Comparison of ENCODE assay signal across 9 cellular contexts in the genomic region with DNA sequence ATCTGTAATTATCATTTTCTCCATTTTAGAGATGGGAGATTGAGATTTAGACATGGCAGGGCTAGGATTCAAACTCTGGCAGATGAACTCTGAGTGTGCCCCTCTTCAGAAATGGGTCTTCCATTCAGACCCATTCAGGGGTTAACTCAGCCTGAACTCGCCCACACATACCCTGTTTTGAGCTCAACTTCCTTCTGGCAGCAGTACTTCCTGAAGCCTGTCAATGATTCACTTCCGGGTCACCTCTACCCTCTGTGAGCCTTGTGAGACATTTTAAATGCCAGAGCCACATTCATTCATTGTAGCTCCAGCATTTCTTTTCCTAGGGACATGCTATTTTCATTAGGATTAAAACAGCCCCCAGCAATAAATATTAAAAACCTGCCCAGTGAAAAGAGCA.
DNase-seq lines count a peak whose midpoint lies in the region; ATAC-seq and TF ChIP-seq lines count a peak whose summit lies in the region.
"Had no signal": no experiment of that assay in that cellular context is flagged by ENCODE, and none has a peak within 500 bp of the region (broad histone marks: within the 10 kb centered on the region; RNA-seq: fewer than 3 reads in every experiment).

No MANE protein-coding gene starts in this region.

- no peaks in the 10 kb centered on the region for H3F3A ChIP-seq in PC-3 (ENCODE audit: low read length, unreplicated experiment)

- intact Hi-C loops in PC-3 (cut with micrococcal nuclease) (no loop called here), Right ventricle myocardium superior (cut with DNase I) (no loop called here)

- DNase-seq in AG10803 (ENCODE audit: low read depth) (peak; percentile 4), GM19238 (ENCODE audit: insufficient read length, low spot score) (peak; percentile 9), PC-3 (peak; percentile 31), epithelial cell of prostate (ENCODE audit: low read depth, low spot score) (no peak), NCI-H748 (lab: John Stamatoyannopoulos, UW; ENCODE audit: unreplicated experiment) (no peak), Right ventricle myocardium superior (no peak), NCI-H2196 (lab: John Stamatoyannopoulos, UW; ENCODE audit: unreplicated experiment) (no peak)
- no peak for DNase-seq in effector CD4-positive, alpha-beta T cell

- peaks cover 39% of the 10 kb centered on the region for H3K4me1 ChIP-seq in PC-3 (ENCODE audit: insufficient read depth, low read length)
- H3K4me1 ChIP-seq: parathyroid adenoma had no signal

- CTCF ChIA-PET in PC-3 (lab: Charles Lee), result no interaction called here

- no peaks in the 10 kb centered on the region for H3K9me3 ChIP-seq in PC-3 (ENCODE audit: low read length)

- H3K4me3 ChIP-seq in AG10803 (ENCODE audit: low read length) (no peak overlapping the region), PC-3 (ENCODE audit: low read length) (no peak overlapping the region)

- no peaks in the 10 kb centered on the region for H3K9me2 ChIP-seq in PC-3 (replicated peaks; ENCODE audit: low read length)

- no peaks in the 10 kb centered on the region for H3K79me2 ChIP-seq in PC-3 (ENCODE audit: low read length)
- H3K79me2 ChIP-seq: parathyroid adenoma had no signal

- POLR2A ChIA-PET in PC-3 (lab: Charles Lee; ENCODE audit: unreplicated experiment), result no interaction called here

- H3K9ac ChIP-seq in PC-3 (ENCODE audit: low read length), result peak overlapping the region; percentile 59
- H3K9ac ChIP-seq: parathyroid adenoma had no signal

- H3K27me3 ChIP-seq in PC-3 (ENCODE audit: low read length), result no peaks in the 10 kb centered on the region

- no TSS peak for BruUV-seq in PC-3 (replicated peaks; lab: Mats Ljungman, UMichigan)

- no peaks in the 10 kb centered on the region for H4K20me1 ChIP-seq in PC-3 (ENCODE audit: low read length)

- H3K36me3 ChIP-seq in PC-3 (ENCODE audit: low read depth, low read length), result no peaks in the 10 kb centered on the region

- H3K4me2 ChIP-seq in PC-3 (ENCODE audit: low read length), result peak overlapping the region; percentile 59

- H3K27ac ChIP-seq in PC-3 (ENCODE audit: low read length) (peak overlapping the region; percentile 97), epithelial cell of prostate (peak overlapping the region; percentile 94)
- H3K27ac ChIP-seq: parathyroid adenoma had no signal

- TF ChIP-seq CTCF in AG10803 (conservative IDR thresholded peaks at IDR 0.05; ENCODE audit: low read length) (no peak), PC-3 (conservative IDR thresholded peaks at IDR 0.05; ENCODE audit: low read depth, low read length) (no peak)

- ATAC-seq in PC-3, result no peak
- no peak for ATAC-seq in Right ventricle myocardium superior (ENCODE audit: poor library complexity)

- peak overlapping the region; percentile 43 for H2AFZ ChIP-seq in PC-3 (ENCODE audit: low read length)
- H2AFZ ChIP-seq: parathyroid adenoma had no signal

Comparison
In these comparisons a context has a peak if more than half of its experiments do, and no peak if none do; other contexts are left out.
1. DNase-seq: peak in AG10803 (single experiment), GM19238 (single experiment) and PC-3 (single experiment); none in epithelial cell of prostate (single experiment), NCI-H748 (single experiment), Right ventricle myocardium superior (single experiment), NCI-H2196 (single experiment) and effector CD4-positive, alpha-beta T cell (single experiment).